15 cellular contexts compared by ENCODE assay signal in genomic region chr2:221176666-221177065, GRCh38.
"Had no signal": no experiment of that assay in that cellular context is flagged by ENCODE, and none has a peak within 500 bp of the region (broad histone marks: within the 10 kb centered on the region; RNA-seq: fewer than 3 reads in every experiment).

No MANE protein-coding gene starts in this region.

- H3K4me1 ChIP-seq: esophagus squamous epithelium, heart right ventricle, neural progenitor cell, transverse colon, uterus had no signal

- H3K9me3 ChIP-seq: esophagus squamous epithelium, transverse colon, uterus had no signal

- H3K27ac ChIP-seq: esophagus squamous epithelium, heart right ventricle, neural progenitor cell, transverse colon, uterus had no signal

- DNase-seq: activated CD4-positive, alpha-beta memory T cell treated with anti-CD3 and anti-CD28 coated beads for 36 hours; activated CD4-positive, alpha-beta T cell treated with anti-CD3 and anti-CD28 coated beads for 4 hours; activated T-cell treated with anti-CD3 and anti-CD28 coated beads for 4 hours; dermis blood vessel endothelial cell; effector memory CD8-positive, alpha-beta T cell; esophagus squamous epithelium; heart right ventricle; immature natural killer cell; kidney glomerular epithelial cell; left ventricle myocardium superior; naive B cell; stimulated activated CD4-positive, alpha-beta T cell treated with anti-CD3 and anti-CD28 coated beads, Interleukin-2, amount 100 ng/mL, for 24 hours; transverse colon; uterus had no signal

- H3K27me3 ChIP-seq: esophagus squamous epithelium, heart right ventricle, neural progenitor cell, transverse colon, uterus had no signal

- H3K4me2 ChIP-seq: neural progenitor cell had no signal

- H3K9ac ChIP-seq: neural progenitor cell had no signal

- H3K4me3 ChIP-seq: esophagus squamous epithelium, heart right ventricle, neural progenitor cell, transverse colon, uterus had no signal

- H3K36me3 ChIP-seq: esophagus squamous epithelium, heart right ventricle, neural progenitor cell, transverse colon, uterus had no signal
